10 cellular contexts compared by ENCODE assay signal in genomic region chr22:43126506-43127165, GRCh38. TPM values are rescaled to one million over a fixed set of nuclear protein-coding genes. Genes with fewer than 3 reads are reported as not detected.
A peak's percentile ranks its signal among the peaks of the same experiment; 100 is the strongest.
DNase-seq lines count a peak whose midpoint lies in the region; TF ChIP-seq lines count a peak whose summit lies in the region.
"Had no signal": no experiment of that assay in that cellular context is flagged by ENCODE, and none has a peak within 500 bp of the region (broad histone marks: within the 10 kb centered on the region; RNA-seq: fewer than 3 reads in every experiment).

No MANE protein-coding gene starts in this region.

- WGBS in esophagus muscularis mucosa: 64% methylated on average over 4 of the region's 5 CpGs

- no peaks in the 10 kb centered on the region for H3K9me3 ChIP-seq in esophagus muscularis mucosa
- H3K9me3 ChIP-seq: ovary had no signal

- H3K4me3 ChIP-seq in HL-60 (replicated peaks; ENCODE audit: insufficient read depth, low read length): no peak overlapping the region
- no peak overlapping the region for H3K4me3 ChIP-seq in esophagus muscularis mucosa
- H3K4me3 ChIP-seq: ovary had no signal

- peaks cover 0 to 4% (median 1%) of the 10 kb centered on the region in 4 donors for H3K4me1 ChIP-seq in esophagus muscularis mucosa

- no peaks in the 10 kb centered on the region for H3K27me3 ChIP-seq in HL-60 (ENCODE audit: insufficient read depth, poor library complexity, severe bottlenecking)
- H3K27me3 ChIP-seq in esophagus muscularis mucosa: no peaks in the 10 kb centered on the region
- H3K27me3 ChIP-seq: ovary had no signal

- intact Hi-C loops in esophagus muscularis mucosa (cut with DNase I): no loop called here

- no peak for TF ChIP-seq EP300 in esophagus muscularis mucosa (IDR thresholded peaks at IDR 0.05)

- H3K27ac ChIP-seq in HL-60 (replicated peaks): peak overlapping the region; percentile 86
- no peak overlapping the region for H3K27ac ChIP-seq in esophagus muscularis mucosa (replicated peaks in 1 of 4)
- H3K27ac ChIP-seq: ovary had no signal

- H3K36me3 ChIP-seq in esophagus muscularis mucosa: peaks cover 0 to 10% (median 2%) of the 10 kb centered on the region in 4 donors
- H3K36me3 ChIP-seq: ovary had no signal

- DNase-seq in A172 (ENCODE audit: low spot score) (peak; percentile 82), HL-60 (ENCODE audit: low read depth in 1 of 2, low spot score in 1 of 2) (no peak), amniotic epithelial cell (ENCODE audit: low read depth) (peak; percentile 85), islet precursor cell (peak; percentile 96), GM19240 (ENCODE audit: insufficient read length, low spot score) (no peak), esophagus muscularis mucosa (ENCODE audit: extremely low spot score) (no peak), GM10266 (ENCODE audit: extremely low spot score) (no peak)
- DNase-seq in activated CD8-positive, alpha-beta memory T cell treated with anti-CD3 and anti-CD28 coated beads for 24 hours: no peak
- DNase-seq: activated T-cell treated with anti-CD3 and anti-CD28 coated beads, Interleukin-2, amount 50 U/mL, for 24 hours; ovary had no signal

- TF ChIP-seq CTCF in HL-60 (IDR thresholded peaks at IDR 0.05; ENCODE audit: insufficient read depth, low read length): no peak
- no peak for TF ChIP-seq CTCF in esophagus muscularis mucosa (IDR thresholded peaks at IDR 0.05)
- TF ChIP-seq CTCF in GM10266 (IDR thresholded peaks at IDR 0.05; ENCODE audit: control insufficient read depth, insufficient read depth, low read depth, missing control alignments): no peak

- TF ChIP-seq POLR2A in esophagus muscularis mucosa (IDR thresholded peaks at IDR 0.05; ENCODE audit: low read depth): no peak

RNA-seq across cellular contexts. Expression of gene BIK, which starts 16.1 kb away (rescaled TPM):
- total RNA-seq in A172 (2014; rRNA removed; shearing (Covaris generic)): 6.3 and 8.6 TPM in 2 replicates
- under 1 TPM in 1 of 4 donors, not detected in 3; 0.32 TPM for total RNA-seq in esophagus muscularis mucosa

RNA-seq across cellular contexts. Expression of gene MCAT, which starts 16.6 kb away (rescaled TPM):
- total RNA-seq in A172 (2014; rRNA removed; shearing (Covaris generic)): 18.0 and 18.8 TPM in 2 replicates
- 10 to 100 TPM; 15.8 to 32.1 (median 22.7) TPM for total RNA-seq in esophagus muscularis mucosa

RNA-seq across cellular contexts. Expression of gene TSPO, which starts 24.7 kb away (rescaled TPM):
- 258 and 263 TPM in 2 replicates for total RNA-seq in A172 (2014; rRNA removed; shearing (Covaris generic))
- 100 to 1,000 TPM; 172 to 191 (median 182) TPM for total RNA-seq in esophagus muscularis mucosa

RNA-seq across cellular contexts. Expression of gene TTLL1, which starts 37.4 kb away (rescaled TPM):
- 4.7 and 6.6 TPM in 2 replicates for total RNA-seq in A172 (2014; rRNA removed; shearing (Covaris generic))
- 1 to 10 TPM; 2.8 to 7.3 (median 4.1) TPM for total RNA-seq in esophagus muscularis mucosa

Comparison
In these comparisons a context has a peak if more than half of its experiments do, and no peak if none do; other contexts are left out.
1. DNase-seq: peak in A172 (single experiment), amniotic epithelial cell (single experiment) and islet precursor cell (single experiment); none in HL-60 (0 of 2), GM19240 (single experiment), esophagus muscularis mucosa (single experiment), activated CD8-positive, alpha-beta memory T cell treated with anti-CD3 and anti-CD28 coated beads for 24 hours (single experiment) and GM10266 (single experiment).